1 cellular context compared by ENCODE assay signal in the genomic region with DNA sequence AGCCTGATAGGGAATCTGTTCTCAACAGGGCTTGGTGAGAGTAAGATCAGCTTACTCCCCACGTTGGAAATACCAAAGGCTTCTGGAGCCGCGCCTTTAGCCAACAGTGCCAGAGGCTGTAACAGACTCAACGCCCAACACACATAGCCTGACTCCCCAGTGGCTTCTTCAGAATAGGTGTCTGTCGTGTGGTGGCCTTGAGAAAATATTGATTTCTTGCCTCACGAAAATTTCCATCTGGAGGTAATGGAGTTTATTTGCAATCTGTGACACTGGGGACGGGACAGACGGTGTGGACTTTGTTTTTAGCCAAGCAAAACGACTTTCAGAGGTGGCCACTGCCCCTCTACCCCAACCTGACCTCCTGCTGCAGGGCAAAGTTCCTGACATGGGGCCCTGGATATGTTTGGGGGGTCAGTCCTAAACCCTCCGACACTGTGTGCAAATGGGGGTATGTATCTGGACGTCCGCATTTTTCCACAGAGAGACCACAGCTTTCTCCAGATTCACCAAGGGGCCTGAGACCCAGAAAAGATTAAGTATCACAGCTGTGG.
TF ChIP-seq lines count a peak whose summit lies in the region.

No MANE protein-coding gene starts in this region.

TF ChIP-seq in HepG2, 621 proteins besides CTCF, POLR2A, EP300 and RAD21 (continued from another document):
- TF ChIP-seq PLSCR1 (CRISPR knock-in tag; IDR thresholded peaks at IDR 0.05; ENCODE audit: borderline replicate concordance) (no peak), SMARCE1 (IDR thresholded peaks at IDR 0.05; ENCODE audit: borderline replicate concordance) (no peak), NCOR1 (IDR thresholded peaks at IDR 0.05; ENCODE audit: borderline replicate concordance, low read length) (peak; percentile 53; the same call in 1 of the 2 replicates), ISL2 (CRISPR knock-in tag; IDR thresholded peaks at IDR 0.05) (peak; percentile 60; the same call in 1 of the 2 replicates), ZNF644 (CRISPR knock-in tag; IDR thresholded peaks at IDR 0.05; ENCODE audit: low read depth) (peak; percentile 22; the same call in 1 of the 2 replicates), ZNF761 (CRISPR knock-in tag; conservative IDR thresholded peaks at IDR 0.05) (0 out of 2 replicates have a peak, but pooled peaks have one; percentile 8), SALL1 (CRISPR knock-in tag; IDR thresholded peaks at IDR 0.05) (peak; percentile 70), ZNF558 (CRISPR knock-in tag; IDR thresholded peaks at IDR 0.05; ENCODE audit: borderline replicate concordance) (0 out of 2 replicates have a peak, but pooled peaks have one; percentile 12), HES4 (CRISPR knock-in tag; IDR thresholded peaks at IDR 0.05; ENCODE audit: borderline replicate concordance) (no peak), ZNF75D (CRISPR knock-in tag; IDR thresholded peaks at IDR 0.05; ENCODE audit: borderline replicate concordance) (no peak), BORCS8-MEF2B (CRISPR knock-in tag; IDR thresholded peaks at IDR 0.05) (no peak), FOXP1 (IDR thresholded peaks at IDR 0.05) (no peak), FOXP1 (CRISPR knock-in tag; IDR thresholded peaks at IDR 0.05) (peak; percentile 39), NCOA1 (CRISPR knock-in tag; IDR thresholded peaks at IDR 0.05) (peak; percentile 67; the same call in 1 of the 2 replicates), ZNF207 (IDR thresholded peaks at IDR 0.05; ENCODE audit: borderline replicate concordance) (no peak), CREB1 (IDR thresholded peaks at IDR 0.05) (no peak), CREB1 (CRISPR knock-in tag; IDR thresholded peaks at IDR 0.05) (peak; percentile 63), FOXA3 (CRISPR knock-in tag; IDR thresholded peaks at IDR 0.05) (peak; percentile 44; the same call in 1 of the 2 replicates), RELA (CRISPR knock-in tag; IDR thresholded peaks at IDR 0.05) (no peak), ZNF777 (CRISPR knock-in tag; IDR thresholded peaks at IDR 0.05) (0 out of 2 replicates have a peak, but pooled peaks have one; percentile 28), CHD4 (IDR thresholded peaks at IDR 0.05; ENCODE audit: borderline replicate concordance, low read length) (no peak), KDM2A (CRISPR knock-in tag; IDR thresholded peaks at IDR 0.05; ENCODE audit: borderline replicate concordance, low read depth) (peak; percentile 8; the same call in 1 of the 2 replicates), RARA (CRISPR knock-in tag; IDR thresholded peaks at IDR 0.05) (peak; percentile 65), ATF2 (CRISPR knock-in tag; IDR thresholded peaks at IDR 0.05) (peak; percentile 56; the same call in 1 of the 2 replicates), ELF4 (CRISPR knock-in tag; IDR thresholded peaks at IDR 0.05; ENCODE audit: borderline replicate concordance) (no peak), SNAPC5 (CRISPR knock-in tag; IDR thresholded peaks at IDR 0.05; ENCODE audit: borderline replicate concordance) (no peak), ZNF382 (CRISPR knock-in tag; IDR thresholded peaks at IDR 0.05; ENCODE audit: borderline replicate concordance) (no peak), ZNF383 (CRISPR knock-in tag; IDR thresholded peaks at IDR 0.05; ENCODE audit: borderline replicate concordance) (no peak), THRA (CRISPR knock-in tag; IDR thresholded peaks at IDR 0.05; ENCODE audit: borderline replicate concordance) (peak; percentile 74; the same call in 1 of the 2 replicates), ETV5 (CRISPR knock-in tag; IDR thresholded peaks at IDR 0.05; ENCODE audit: borderline replicate concordance) (no peak; the same call in 1 of the 2 replicates), HNF4A (CRISPR knock-in tag; IDR thresholded peaks at IDR 0.05) (peak; percentile 86), KAT2B (IDR thresholded peaks at IDR 0.05; ENCODE audit: borderline replicate concordance, low read depth, low read length) (no peak), FOSL2 (CRISPR knock-in tag; IDR thresholded peaks at IDR 0.05) (peak; percentile 24; the same call in 1 of the 2 replicates), ZNF296 (CRISPR knock-in tag; conservative IDR thresholded peaks at IDR 0.05) (0 out of 2 replicates have a peak, but pooled peaks have one; percentile 20), BATF2 (CRISPR knock-in tag; IDR thresholded peaks at IDR 0.05) (no peak), ZFP36 (IDR thresholded peaks at IDR 0.05; ENCODE audit: borderline replicate concordance, low read depth, low read length, partially characterized antibody) (no peak)
- TF ChIP-seq, protein P1, sequence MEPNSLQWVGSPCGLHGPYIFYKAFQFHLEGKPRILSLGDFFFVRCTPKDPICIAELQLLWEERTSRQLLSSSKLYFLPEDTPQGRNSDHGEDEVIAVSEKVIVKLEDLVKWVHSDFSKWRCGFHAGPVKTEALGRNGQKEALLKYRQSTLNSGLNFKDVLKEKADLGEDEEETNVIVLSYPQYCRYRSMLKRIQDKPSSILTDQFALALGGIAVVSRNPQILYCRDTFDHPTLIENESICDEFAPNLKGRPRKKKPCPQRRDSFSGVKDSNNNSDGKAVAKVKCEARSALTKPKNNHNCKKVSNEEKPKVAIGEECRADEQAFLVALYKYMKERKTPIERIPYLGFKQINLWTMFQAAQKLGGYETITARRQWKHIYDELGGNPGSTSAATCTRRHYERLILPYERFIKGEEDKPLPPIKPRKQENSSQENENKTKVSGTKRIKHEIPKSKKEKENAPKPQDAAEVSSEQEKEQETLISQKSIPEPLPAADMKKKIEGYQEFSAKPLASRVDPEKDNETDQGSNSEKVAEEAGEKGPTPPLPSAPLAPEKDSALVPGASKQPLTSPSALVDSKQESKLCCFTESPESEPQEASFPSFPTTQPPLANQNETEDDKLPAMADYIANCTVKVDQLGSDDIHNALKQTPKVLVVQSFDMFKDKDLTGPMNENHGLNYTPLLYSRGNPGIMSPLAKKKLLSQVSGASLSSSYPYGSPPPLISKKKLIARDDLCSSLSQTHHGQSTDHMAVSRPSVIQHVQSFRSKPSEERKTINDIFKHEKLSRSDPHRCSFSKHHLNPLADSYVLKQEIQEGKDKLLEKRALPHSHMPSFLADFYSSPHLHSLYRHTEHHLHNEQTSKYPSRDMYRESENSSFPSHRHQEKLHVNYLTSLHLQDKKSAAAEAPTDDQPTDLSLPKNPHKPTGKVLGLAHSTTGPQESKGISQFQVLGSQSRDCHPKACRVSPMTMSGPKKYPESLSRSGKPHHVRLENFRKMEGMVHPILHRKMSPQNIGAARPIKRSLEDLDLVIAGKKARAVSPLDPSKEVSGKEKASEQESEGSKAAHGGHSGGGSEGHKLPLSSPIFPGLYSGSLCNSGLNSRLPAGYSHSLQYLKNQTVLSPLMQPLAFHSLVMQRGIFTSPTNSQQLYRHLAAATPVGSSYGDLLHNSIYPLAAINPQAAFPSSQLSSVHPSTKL (CRISPR knock-in tag; IDR thresholded peaks at IDR 0.05): peak; percentile 68; the same call in 1 of the 2 replicates
- TF ChIP-seq, protein P2, sequence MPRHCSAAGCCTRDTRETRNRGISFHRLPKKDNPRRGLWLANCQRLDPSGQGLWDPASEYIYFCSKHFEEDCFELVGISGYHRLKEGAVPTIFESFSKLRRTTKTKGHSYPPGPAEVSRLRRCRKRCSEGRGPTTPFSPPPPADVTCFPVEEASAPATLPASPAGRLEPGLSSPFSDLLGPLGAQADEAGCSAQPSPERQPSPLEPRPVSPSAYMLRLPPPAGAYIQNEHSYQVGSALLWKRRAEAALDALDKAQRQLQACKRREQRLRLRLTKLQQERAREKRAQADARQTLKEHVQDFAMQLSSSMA (CRISPR knock-in tag; IDR thresholded peaks at IDR 0.05): no peak
- TF ChIP-seq, protein P3, sequence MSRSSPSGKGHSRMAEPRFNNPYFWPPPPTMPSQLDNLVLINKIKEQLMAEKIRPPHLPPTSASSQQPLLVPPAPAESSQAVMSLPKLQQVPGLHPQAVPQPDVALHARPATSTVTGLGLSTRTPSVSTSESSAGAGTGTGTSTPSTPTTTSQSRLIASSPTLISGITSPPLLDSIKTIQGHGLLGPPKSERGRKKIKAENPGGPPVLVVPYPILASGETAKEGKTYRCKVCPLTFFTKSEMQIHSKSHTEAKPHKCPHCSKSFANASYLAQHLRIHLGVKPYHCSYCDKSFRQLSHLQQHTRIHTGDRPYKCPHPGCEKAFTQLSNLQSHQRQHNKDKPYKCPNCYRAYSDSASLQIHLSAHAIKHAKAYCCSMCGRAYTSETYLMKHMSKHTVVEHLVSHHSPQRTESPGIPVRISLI (CRISPR knock-in tag; IDR thresholded peaks at IDR 0.05; ENCODE audit: borderline replicate concordance): no peak
